In the genomic region with DNA sequence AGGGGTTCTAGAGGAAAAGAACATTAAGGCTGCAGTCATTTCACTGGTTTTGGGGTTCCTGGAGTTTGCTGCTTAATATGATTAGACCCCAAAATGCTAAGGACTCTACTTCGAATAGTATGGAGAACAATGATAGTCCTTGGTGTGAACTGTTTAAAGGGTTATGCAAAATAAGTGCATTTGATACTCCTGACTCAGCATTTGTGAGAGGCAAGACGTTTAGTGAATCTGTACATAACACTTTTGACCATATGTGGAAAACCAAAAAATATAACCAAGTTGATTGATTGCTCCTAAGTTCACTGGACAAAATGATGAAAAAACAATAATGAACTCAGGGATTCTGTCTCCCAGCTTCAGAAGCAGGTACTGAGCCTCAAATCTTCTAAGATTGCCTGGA, we compare ENCODE assay signal across 20 cellular contexts.
DNase-seq lines count a peak whose midpoint lies in the region; ATAC-seq, FAIRE-seq and TF ChIP-seq lines count a peak whose summit lies in the region.
"Had no signal": no experiment of that assay in that cellular context is flagged by ENCODE, and none has a peak within 500 bp of the region (broad histone marks: within the 10 kb centered on the region; RNA-seq: fewer than 3 reads in every experiment).

No MANE protein-coding gene starts in this region.

- H3K4me3 ChIP-seq in A549 (no peak overlapping the region), IMR-90 (ENCODE audit: insufficient read depth, low read depth, low read length) (no peak overlapping the region), K562 (no peak overlapping the region)
- H3K4me3 ChIP-seq: BLaER1 treated with 17β-estradiol and CSF1 and Interleukin-3, amounts not matched to agents 10 nM and 100 nM had no signal

- H3K27ac ChIP-seq in A549 (no peak overlapping the region), IMR-90 (ENCODE audit: insufficient read depth, low read length) (no peak overlapping the region), K562 (ENCODE audit: extremely low read depth, low read depth, low read length) (no peak overlapping the region)
- H3K27ac ChIP-seq: BLaER1 treated with 17β-estradiol and CSF1 and Interleukin-3, amounts not matched to agents 10 nM and 100 nM; C4-2B had no signal

- TF ChIP-seq POLR2A in A549 (IDR thresholded peaks at IDR 0.05; ENCODE audit: low read length) (no peak), IMR-90 (IDR thresholded peaks at IDR 0.05; ENCODE audit: low read depth, low read length) (no peak), K562 (conservative IDR thresholded peaks at IDR 0.05) (no peak)

- DNase-seq in A549 (ENCODE audit: low read depth in 1 of 2, low spot score in 1 of 2) (no peak), IMR-90 (no peak), K562 (ENCODE audit: extremely low read depth in 1 of 4, low spot score in 3 of 4) (no peak), GM19240 (ENCODE audit: insufficient read length, low spot score) (no peak)
- DNase-seq: 8988T; AML-193; Caco-2; Calu3; CD4-positive, alpha-beta T cell; CD8-positive, alpha-beta T cell; DMS79 treated with DMSO at 0.1 percent for 48 hours; GF-D8 had no signal

- no peak overlapping the region for H2BK120ac ChIP-seq in IMR-90 (ENCODE audit: low read depth, low read length)

- H3K4me2 ChIP-seq in A549 (no peak overlapping the region), IMR-90 (ENCODE audit: low read depth, low read length) (no peak overlapping the region), K562 (ENCODE audit: insufficient read depth, low read length) (no peak overlapping the region)
- H3K4me2 ChIP-seq: BLaER1 treated with 17β-estradiol and CSF1 and Interleukin-3, amounts not matched to agents 10 nM and 100 nM had no signal

- intact Hi-C loops in IMR-90 (cut with micrococcal nuclease) (no loop called here), K562 (cut with micrococcal nuclease) (no loop called here)

- TF ChIP-seq RAD21 in A549 (conservative IDR thresholded peaks at IDR 0.05 in 1 of 2, IDR thresholded peaks at IDR 0.05 in 1 of 2) (no peak), IMR-90 (IDR thresholded peaks at IDR 0.05; ENCODE audit: low read length) (no peak), K562 (CRISPR knock-in tag; conservative IDR thresholded peaks at IDR 0.05 in 1 of 2, IDR thresholded peaks at IDR 0.05 in 1 of 2) (no peak)

- H3K27me3 ChIP-seq in IMR-90 (ENCODE audit: control insufficient read depth, insufficient read depth, low read length) (no peaks in the 10 kb centered on the region), K562 (ENCODE audit: control insufficient read depth in 2 of 2, insufficient read depth in 2 of 2, low read length in 2 of 2) (no peaks in the 10 kb centered on the region)

- BruUV-seq in IMR-90 (replicated peaks; lab: Mats Ljungman, UMichigan) (no TSS peak), K562 (replicated peaks; lab: Mats Ljungman, UMichigan) (no TSS peak)

- H3K79me1 ChIP-seq in IMR-90 (ENCODE audit: low read depth in 1 of 2, low read length in 2 of 2) = no peaks in the 10 kb centered on the region

- no peak overlapping the region for H3K4ac ChIP-seq in IMR-90 (ENCODE audit: low read depth, low read length)

- no peaks in the 10 kb centered on the region for H3K4me1 ChIP-seq in A549
- H3K4me1 ChIP-seq in IMR-90 (ENCODE audit: control insufficient read depth, insufficient read depth, low read length) = no peaks in the 10 kb centered on the region
- no peaks in the 10 kb centered on the region for H3K4me1 ChIP-seq in K562 (replicated peaks in 1 of 2; ENCODE audit: control insufficient read depth in 2 of 2, insufficient read depth in 2 of 2, low read length in 2 of 2)
- H3K4me1 ChIP-seq: BLaER1 treated with 17β-estradiol and CSF1 and Interleukin-3, amounts not matched to agents 10 nM and 100 nM; Caco-2 had no signal

- H3K23ac ChIP-seq in IMR-90 (ENCODE audit: low read depth, low read length) = no peak overlapping the region

- TF ChIP-seq CTCF in A549 (IDR thresholded peaks at IDR 0.05) (no peak), IMR-90 (conservative IDR thresholded peaks at IDR 0.05; ENCODE audit: low read depth, low read length) (no peak), K562 (IDR thresholded peaks at IDR 0.05 in 2 of 3, conservative IDR thresholded peaks at IDR 0.05 in 1 of 3; ENCODE audit: insufficient read depth in 2 of 3, low read depth in 1 of 3, low read length in 3 of 3) (no peak)

- no peak overlapping the region for H2BK15ac ChIP-seq in IMR-90 (ENCODE audit: low read depth, low read length)

- no peaks in the 10 kb centered on the region for H3K9me1 ChIP-seq in IMR-90 (ENCODE audit: insufficient read depth, low read length)
- no peaks in the 10 kb centered on the region for H3K9me1 ChIP-seq in K562 (ENCODE audit: control insufficient read depth, insufficient read depth, low read length)

- H2BK5ac ChIP-seq in IMR-90 (ENCODE audit: low read depth, low read length, poor library complexity, severe bottlenecking) = no peak overlapping the region

- ATAC-seq in A549 (no peak), IMR-90 (ENCODE audit: low read depth) (no peak), K562 (no peak), GM21717 (IDR thresholded peaks at IDR 0.05; ENCODE audit: unreplicated experiment) (no peak)
- ATAC-seq: CD8-positive, alpha-beta T cell had no signal

- in situ Hi-C loops in IMR-90 (cut with MboI; ENCODE audit: low sequenced_read_pairs) (no loop called here), K562 (cut with MboI) (no loop called here)

- H3K56ac ChIP-seq in IMR-90 (ENCODE audit: extremely low read depth, insufficient read depth, low read length) = no peak overlapping the region

- POLR2A ChIA-PET in A549 (lab: Yijun Ruan, JAX) (no interaction called here), IMR-90 (lab: Charles Lee; ENCODE audit: unreplicated experiment) (no interaction called here), K562 (lab: Yijun Ruan, JAX) (no interaction called here)

- no peak overlapping the region for H4K91ac ChIP-seq in IMR-90 (ENCODE audit: insufficient read depth, low read depth, low read length)

- FAIRE-seq in A549 (lab: Jason Lieb, UNC) = no peak
- FAIRE-seq in K562 (lab: Jason Lieb, UNC) = no peak
- FAIRE-seq: A204.1, D721Med, G401.6, GM12891, GM19239 had no signal

- H2BK20ac ChIP-seq in IMR-90 (ENCODE audit: low read depth, low read length) = no peak overlapping the region

- no peak overlapping the region for H3K14ac ChIP-seq in IMR-90 (replicated peaks; ENCODE audit: low read depth, low read length)

- H4K8ac ChIP-seq in IMR-90 (ENCODE audit: low read depth in 2 of 2, low read length in 2 of 2) = no peak overlapping the region

- H3K36me3 ChIP-seq in IMR-90 (ENCODE audit: control insufficient read depth, insufficient read depth, low read length) (no peaks in the 10 kb centered on the region), K562 (ENCODE audit: control insufficient read depth, insufficient read depth, low read length) (no peaks in the 10 kb centered on the region)
- H3K36me3 ChIP-seq: BLaER1 treated with 17β-estradiol and CSF1 and Interleukin-3, amounts not matched to agents 10 nM and 100 nM had no signal

- no peak overlapping the region for H3K18ac ChIP-seq in IMR-90 (ENCODE audit: low read depth, low read length)

- TF ChIP-seq EP300 in A549 (IDR thresholded peaks at IDR 0.05) = no peak
- TF ChIP-seq EP300 in K562 (IDR thresholded peaks at IDR 0.05; ENCODE audit: low read length) = no peak

- no peaks in the 10 kb centered on the region for H3K79me2 ChIP-seq in K562 (ENCODE audit: control insufficient read depth, insufficient read depth, low read length)

- WGBS in A549 (ENCODE audit: missing lambda C conversion rate) = 0% methylated on average over 2 of the region's 2 CpGs
- WGBS in IMR-90 (ENCODE audit: extremely low coverage in 2 of 2, insufficient read length in 1 of 2), 2 experiments = no CpG with 5 or more reads among the region's 2 CpGs
- WGBS in K562 (ENCODE audit: insufficient coverage, low coverage, missing lambda C conversion rate) = 0% methylated on average over 2 of the region's 2 CpGs

- H2AFZ ChIP-seq in IMR-90 (replicated peaks; ENCODE audit: low read length, poor library complexity) = no peak overlapping the region
- no peak overlapping the region for H2AFZ ChIP-seq in K562 (ENCODE audit: low read depth, low read length)

- H3K9me3 ChIP-seq in A549 (no peaks in the 10 kb centered on the region), IMR-90 (ENCODE audit: control insufficient read depth, insufficient read depth, low read length) (no peaks in the 10 kb centered on the region), K562 (replicated peaks; ENCODE audit: control insufficient read depth, insufficient read depth, low read depth, low read length) (no peaks in the 10 kb centered on the region)
- H3K9me3 ChIP-seq: BLaER1 treated with 17β-estradiol and CSF1 and Interleukin-3, amounts not matched to agents 10 nM and 100 nM; Caco-2 had no signal

- H4K5ac ChIP-seq in IMR-90 (ENCODE audit: low read depth, low read length) = no peak overlapping the region

- H2AK5ac ChIP-seq in IMR-90 (ENCODE audit: low read depth, low read length) = no peak overlapping the region

- no peak overlapping the region for H3K9ac ChIP-seq in IMR-90 (ENCODE audit: low read depth, low read length)
- H3K9ac ChIP-seq in K562 (ENCODE audit: insufficient read depth in 1 of 2, low read depth in 2 of 2, low read length in 2 of 2) = no peak overlapping the region
- H3K9ac ChIP-seq: BLaER1 treated with 17β-estradiol and CSF1 and Interleukin-3, amounts not matched to agents 10 nM and 100 nM had no signal

- no peak overlapping the region for H2AK9ac ChIP-seq in IMR-90 (replicated peaks; ENCODE audit: low read depth, low read length, poor library complexity)

- CTCF ChIA-PET in A549 (lab: Yijun Ruan, JAX) = no interaction called here
- CTCF ChIA-PET in IMR-90 (lab: Yijun Ruan, JAX) = no interaction called here
- CTCF ChIA-PET in K562 (lab: Yijun Ruan, JAX; ENCODE audit: low intra/inter-chr PET ratio) = no interaction called here

- dilution Hi-C loops in IMR-90 (cut with HindIII; ENCODE audit: low sequenced_read_pairs, unreplicated experiment) = no loop called here

- H4K20me1 ChIP-seq in IMR-90 (ENCODE audit: insufficient read depth, low read length) (no peaks in the 10 kb centered on the region), K562 (replicated peaks; ENCODE audit: control insufficient read depth, insufficient read depth, low read length) (no peaks in the 10 kb centered on the region)
- H4K20me1 ChIP-seq: BLaER1 treated with 17β-estradiol and CSF1 and Interleukin-3, amounts not matched to agents 10 nM and 100 nM had no signal

TF ChIP-seq in A549, 52 proteins besides CTCF, POLR2A, EP300 and RAD21:
- TF ChIP-seq RNF2 (IDR thresholded peaks at IDR 0.05; ENCODE audit: borderline replicate concordance, low read depth) = no peak
- TF ChIP-seq MAFK (IDR thresholded peaks at IDR 0.05; ENCODE audit: partially characterized antibody) = peak; percentile 48

TF ChIP-seq in K562, 482 proteins besides CTCF, POLR2A, EP300 and RAD21 (continues in another document):
- peak; percentile 17; the same call in 1 of the 2 replicates for TF ChIP-seq MAFF (IDR thresholded peaks at IDR 0.05; ENCODE audit: low read length)
- TF ChIP-seq BDP1 (IDR thresholded peaks at IDR 0.05; ENCODE audit: insufficient read depth, insufficient read length) = no peak
